In the genomic region with DNA sequence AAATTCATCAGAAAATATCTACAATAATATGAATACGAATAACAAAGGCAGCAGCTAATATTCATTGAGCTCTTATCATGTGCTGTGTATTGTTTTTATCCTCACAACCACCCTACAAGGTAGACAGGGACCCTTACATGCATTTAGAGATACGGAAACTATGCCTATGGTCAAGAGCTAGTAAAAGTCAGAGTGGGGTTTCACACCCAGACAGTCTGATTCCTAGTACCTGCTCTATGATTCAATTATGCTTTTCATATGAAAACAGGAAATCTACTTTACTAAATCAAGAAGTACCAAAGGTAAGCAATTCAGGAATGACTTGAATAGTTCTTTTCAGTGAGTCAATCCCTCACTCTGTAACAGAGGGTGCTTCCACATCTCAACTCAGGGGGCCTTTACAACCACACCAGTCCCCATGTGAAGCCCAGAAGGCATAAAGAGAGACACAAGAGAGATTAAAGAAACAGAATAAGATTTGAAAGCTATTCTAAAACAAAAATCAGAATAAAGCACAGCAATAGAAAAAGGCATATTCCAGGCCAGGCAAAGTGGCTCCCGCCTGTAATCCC, we compare ENCODE assay signal across 13 cellular contexts.
DNase-seq lines count a peak whose midpoint lies in the region; ATAC-seq and TF ChIP-seq lines count a peak whose summit lies in the region.
"Had no signal": no experiment of that assay in that cellular context is flagged by ENCODE, and none has a peak within 500 bp of the region (broad histone marks: within the 10 kb centered on the region; RNA-seq: fewer than 3 reads in every experiment).

No MANE protein-coding gene starts in this region.

- no peaks in the 10 kb centered on the region for H3K9me3 ChIP-seq in CD4-positive, CD25-positive, alpha-beta regulatory T cell (ENCODE audit: control insufficient read depth in 2 of 2, low read length in 2 of 2)
- H3K9me3 ChIP-seq: gastrocnemius medialis had no signal

- peaks cover 5% of the 10 kb centered on the region for H3K4me1 ChIP-seq in CD4-positive, CD25-positive, alpha-beta regulatory T cell (ENCODE audit: control insufficient read depth, insufficient read depth, low read length, poor library complexity, severe bottlenecking)
- H3K4me1 ChIP-seq in foreskin keratinocyte: peaks cover 20% of the 10 kb centered on the region

- H3K9me3 Mint-ChIP-seq in CD4-positive, CD25-positive, alpha-beta regulatory T cell: no peaks in the 10 kb centered on the region
- H3K9me3 Mint-ChIP-seq in activated CD4-positive, alpha-beta memory T cell treated with anti-CD3 and anti-CD28 coated beads for 36 hours: no peaks in the 10 kb centered on the region

- no peak for ATAC-seq in CD4-positive, CD25-positive, alpha-beta regulatory T cell (ENCODE audit: low read depth in 2 of 2)
- peak; percentile 44 for ATAC-seq in GM18858 (IDR thresholded peaks at IDR 0.05; ENCODE audit: unreplicated experiment)
- ATAC-seq in foreskin keratinocyte: peak; percentile 21

- peak overlapping the region; percentile 41 to 65 (median 57) for H3K27ac Mint-ChIP-seq in CD4-positive, CD25-positive, alpha-beta regulatory T cell
- peak overlapping the region; percentile 67 for H3K27ac Mint-ChIP-seq in activated CD4-positive, alpha-beta memory T cell treated with anti-CD3 and anti-CD28 coated beads for 36 hours

- no peaks in the 10 kb centered on the region for H3K36me3 ChIP-seq in CD4-positive, CD25-positive, alpha-beta regulatory T cell (ENCODE audit: control insufficient read depth, insufficient read depth, low read length)
- H3K36me3 ChIP-seq: gastrocnemius medialis had no signal

- TF ChIP-seq CTCF in foreskin keratinocyte (conservative IDR thresholded peaks at IDR 0.05): no peak

- H3K27ac ChIP-seq in CD4-positive, CD25-positive, alpha-beta regulatory T cell (ENCODE audit: insufficient read depth, low read length, poor library complexity, severe bottlenecking): no peak overlapping the region
- H3K27ac ChIP-seq in foreskin keratinocyte: no peak overlapping the region
- H3K27ac ChIP-seq: gastrocnemius medialis had no signal

- H3K4me3 Mint-ChIP-seq in CD4-positive, CD25-positive, alpha-beta regulatory T cell: peak overlapping the region in 3 of 4 donors; percentile 14 to 38 (median 36)
- no peak overlapping the region for H3K4me3 Mint-ChIP-seq in activated CD4-positive, alpha-beta memory T cell treated with anti-CD3 and anti-CD28 coated beads for 36 hours

- CTCF ChIA-PET in activated CD4-positive, alpha-beta memory T cell treated with anti-CD3 and anti-CD28 coated beads for 36 hours (lab: Charles Lee): interaction anchor here (1.0 to 1.4 kb wide), 6 partner anchors 14 to 221 kb away, joined by 3 to 6 read pairs (median 3); no protein-coding TSS in a partner anchor

- H3K4me3 ChIP-seq in CD4-positive, CD25-positive, alpha-beta regulatory T cell (ENCODE audit: low read depth, low read length): no peak overlapping the region
- H3K4me3 ChIP-seq: gastrocnemius medialis had no signal

- no peaks in the 10 kb centered on the region for H3K27me3 Mint-ChIP-seq in CD4-positive, CD25-positive, alpha-beta regulatory T cell
- H3K27me3 Mint-ChIP-seq in activated CD4-positive, alpha-beta memory T cell treated with anti-CD3 and anti-CD28 coated beads for 36 hours: no peaks in the 10 kb centered on the region

- DNase-seq in CD4-positive, CD25-positive, alpha-beta regulatory T cell: peak in 1 of 3 donors; percentile 20
- DNase-seq in activated CD4-positive, alpha-beta memory T cell treated with anti-CD3 and anti-CD28 coated beads for 36 hours: peak; percentile 52
- DNase-seq in foreskin keratinocyte: peak in 1 of 2 donors; percentile 29
- no peak for DNase-seq in H4 (ENCODE audit: low spot score)
- no peak for DNase-seq in dedifferentiated amniotic fluid mesenchymal stem cell (ENCODE audit: extremely low spot score)
- DNase-seq in kidney tubule cell (ENCODE audit: low spot score): no peak
- DNase-seq in occipital lobe (lab: John Stamatoyannopoulos, UW): no peak
- DNase-seq: amygdala; effector memory CD4-positive, alpha-beta T cell; gastrocnemius medialis; GDM1; NCI-H2227 treated with DMSO at 0.1 percent for 48 hours had no signal

- POLR2A ChIA-PET in activated CD4-positive, alpha-beta memory T cell treated with anti-CD3 and anti-CD28 coated beads for 36 hours (lab: Charles Lee): interaction anchor here (1.4 kb wide), 2 partner anchors 52 to 172 kb away, joined by 3 read pairs; no protein-coding TSS in a partner anchor

- intact Hi-C loops in activated CD4-positive, alpha-beta memory T cell treated with anti-CD3 and anti-CD28 coated beads for 36 hours (cut with micrococcal nuclease): loop anchor here (1.0 to 5.0 kb wide), 12 partner anchors 21 to 1063 kb away; a partner anchor contains a TSS

- H3K27me3 ChIP-seq in CD4-positive, CD25-positive, alpha-beta regulatory T cell (ENCODE audit: control insufficient read depth, insufficient read depth, low read length): no peaks in the 10 kb centered on the region
- no peaks in the 10 kb centered on the region for H3K27me3 ChIP-seq in foreskin keratinocyte
- H3K27me3 ChIP-seq: gastrocnemius medialis had no signal

- peaks cover 7% of the 10 kb centered on the region for H3K36me3 Mint-ChIP-seq in CD4-positive, CD25-positive, alpha-beta regulatory T cell
- H3K36me3 Mint-ChIP-seq in activated CD4-positive, alpha-beta memory T cell treated with anti-CD3 and anti-CD28 coated beads for 36 hours: no peaks in the 10 kb centered on the region

- peaks cover 20 to 41% (median 40%) of the 10 kb centered on the region in 4 donors for H3K4me1 Mint-ChIP-seq in CD4-positive, CD25-positive, alpha-beta regulatory T cell
- peaks cover 45% of the 10 kb centered on the region for H3K4me1 Mint-ChIP-seq in activated CD4-positive, alpha-beta memory T cell treated with anti-CD3 and anti-CD28 coated beads for 36 hours (ENCODE audit: low read depth)

Comparison
In these comparisons a context has a peak if more than half of its experiments do, and no peak if none do; other contexts are left out.
1. ATAC-seq: peak in GM18858 (single experiment) and foreskin keratinocyte (single experiment); none in CD4-positive, CD25-positive, alpha-beta regulatory T cell (0 of 2).